8 cellular contexts compared by ENCODE assay signal in the genomic region with DNA sequence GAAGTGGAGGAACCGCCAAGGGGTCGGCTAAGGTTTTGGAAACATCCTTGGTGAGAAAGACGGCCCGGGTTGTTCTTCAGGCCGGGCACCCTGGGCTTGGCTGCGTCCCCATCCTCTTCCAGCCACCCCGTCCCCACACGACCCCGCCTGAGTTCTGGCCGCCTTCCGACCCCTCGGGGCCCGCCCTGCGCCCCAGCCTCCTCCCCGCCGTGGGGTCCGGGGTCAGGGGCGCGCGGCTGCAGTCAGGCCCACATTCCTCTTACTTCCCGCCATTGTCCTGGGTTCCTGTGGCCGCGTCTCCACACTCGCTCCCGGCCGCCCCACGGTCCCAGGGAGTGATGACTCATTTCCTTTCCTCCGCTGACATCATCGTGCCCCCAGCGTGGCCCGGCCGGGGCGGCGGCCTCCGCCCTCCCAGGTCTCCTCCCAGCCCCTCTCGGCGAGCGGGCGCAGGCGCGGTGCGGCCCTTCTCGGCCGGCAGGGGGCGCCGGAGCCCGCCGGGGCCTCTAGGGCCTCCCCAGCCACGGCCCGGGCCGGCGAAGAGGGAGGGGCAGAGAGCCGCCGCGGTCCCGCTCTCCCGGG. TPM values are rescaled to one million over a fixed set of nuclear protein-coding genes. Genes with fewer than 3 reads are reported as not detected.
DNase-seq lines count a peak whose midpoint lies in the region; ATAC-seq, FAIRE-seq and TF ChIP-seq lines count a peak whose summit lies in the region.

No MANE protein-coding gene starts in this region.

- peak; percentile 92 for FAIRE-seq in urothelium cell line (lab: Jason Lieb, UNC)

- TF ChIP-seq CTCF in GM12874 (IDR thresholded peaks at IDR 0.05; ENCODE audit: insufficient read depth, low read depth, low read length): peak; percentile 89

- DNase-seq in NCI-H1105 (lab: John Stamatoyannopoulos, UW) (peak; percentile 78), T-helper 1 cell (peak; percentile 75 to 85 (median 80)), amniotic stem cell (lab: John Stamatoyannopoulos, UW) (peak; percentile 81), left ventricle myocardium superior (peak; percentile 94), pulmonary artery endothelial cell (ENCODE audit: low read depth, low spot score) (peak; percentile 93), urothelium cell line (ENCODE audit: low spot score) (peak; percentile 98)

- ATAC-seq in HG02678 (IDR thresholded peaks at IDR 0.05; ENCODE audit: unreplicated experiment): peak; percentile 80
- ATAC-seq in left ventricle myocardium superior: peak; percentile 93

- intact Hi-C loops in left ventricle myocardium superior (cut with micrococcal nuclease): loop anchor here (10.0 kb wide), 2 partner anchors 81 to 119 kb away; no protein-coding TSS in a partner anchor

RNA-seq across cellular contexts. Expression of gene WSB1, which starts 59.6 kb away (rescaled TPM):
- 47.9 TPM for total RNA-seq in left ventricle myocardium superior
- 308 and 847 TPM in 2 replicates for total RNA-seq in pulmonary artery endothelial cell

Comparison
In these comparisons a context has a peak if more than half of its experiments do, and no peak if none do; other contexts are left out.
1. Peak in every context shown above with its lines: DNase-seq and ATAC-seq.